In the genomic region with DNA sequence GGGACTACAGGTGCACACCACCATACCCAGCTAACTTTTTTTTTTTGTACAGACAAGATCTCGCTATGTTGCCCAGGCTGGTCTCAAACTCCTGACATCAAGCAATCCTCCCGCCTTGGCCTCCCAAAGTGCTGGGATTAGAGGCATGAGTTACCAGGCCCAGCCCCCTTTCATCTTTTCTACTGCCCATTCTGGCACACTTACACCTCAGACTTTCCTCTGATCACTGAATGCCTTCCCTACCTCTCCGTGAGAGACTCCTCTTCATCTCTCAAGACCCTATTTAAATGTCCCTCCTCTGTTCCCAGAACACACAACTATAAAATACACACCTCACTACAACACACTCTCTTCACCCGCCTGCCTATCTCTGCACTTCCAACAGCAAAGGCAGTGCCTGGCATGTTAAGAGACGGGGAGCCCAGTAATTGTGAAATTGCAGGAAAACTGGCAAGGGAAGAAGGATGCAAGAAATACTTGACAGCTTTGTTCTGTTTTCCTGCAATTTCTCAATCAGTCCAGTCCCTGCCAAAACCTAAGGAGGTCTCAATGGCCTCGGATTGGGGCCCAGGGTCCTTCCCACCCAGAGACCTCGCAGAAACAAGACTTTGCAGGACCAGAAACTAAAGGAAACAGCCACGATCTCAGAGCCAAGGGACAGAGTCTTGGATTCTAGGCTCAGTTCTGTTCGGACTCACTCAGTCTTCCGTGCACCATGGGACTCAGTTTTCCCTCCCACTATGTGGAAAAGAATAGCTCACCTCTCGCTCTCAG, we compare ENCODE assay signal across 8 cellular contexts. TPM values are rescaled to one million over a fixed set of nuclear protein-coding genes. Genes with fewer than 3 reads are reported as not detected.
DNase-seq lines count a peak whose midpoint lies in the region; ATAC-seq and TF ChIP-seq lines count a peak whose summit lies in the region.

No MANE protein-coding gene starts in this region.

- WGBS in heart left ventricle, 4 donors: 44 to 49% (median 47%) methylated on average over 11 of the region's 11 CpGs
- WGBS in mesenchymal stem cell: 38% methylated on average over 11 of the region's 11 CpGs

- H4K8ac ChIP-seq in mesenchymal stem cell (ENCODE audit: low read length): no peak overlapping the region

- no peak overlapping the region for H3K14ac ChIP-seq in mesenchymal stem cell (ENCODE audit: low read length in 2 of 2)

- H4K91ac ChIP-seq in mesenchymal stem cell (ENCODE audit: low read length): no peak overlapping the region

- no peak overlapping the region for H2BK120ac ChIP-seq in mesenchymal stem cell (ENCODE audit: low read depth, low read length)

- ATAC-seq in heart left ventricle: no peak
- no peak for ATAC-seq in GM21515 (IDR thresholded peaks at IDR 0.05; ENCODE audit: unreplicated experiment)

- TF ChIP-seq CTCF in heart left ventricle (IDR thresholded peaks at IDR 0.05) (no peak), astrocyte of the cerebellum (IDR thresholded peaks at IDR 0.05; ENCODE audit: low read depth, low read length, missing control alignments) (no peak)

- peaks cover 0 to 47% (median 24%) of the 10 kb centered on the region in 9 donors for H3K36me3 ChIP-seq in heart left ventricle
- peaks cover 55% of the 10 kb centered on the region in 2 experiments for H3K36me3 ChIP-seq in mesenchymal stem cell (ENCODE audit: control insufficient read depth in 1 of 2, insufficient read depth in 2 of 2, low read depth in 1 of 2, low read length in 2 of 2)

- H3K18ac ChIP-seq in mesenchymal stem cell (ENCODE audit: low read depth in 1 of 2, low read length in 2 of 2): no peak overlapping the region

- H2BK5ac ChIP-seq in mesenchymal stem cell (ENCODE audit: low read depth, low read length, poor library complexity, severe bottlenecking): no peak overlapping the region

- H2BK12ac ChIP-seq in mesenchymal stem cell (ENCODE audit: low read length in 2 of 2): no peak overlapping the region

- in situ Hi-C loops in astrocyte of the cerebellum (cut with HindIII; ENCODE audit: low sequenced_read_pairs): no loop called here

- DNase-seq in heart left ventricle (peak in 3 of 5 donors; percentile 5 to 15 (median 13)), cardiac septum (ENCODE audit: low spot score) (no peak), astrocyte of the cerebellum (ENCODE audit: low read depth) (no peak), mesenchymal stem cell (peak; percentile 41), ureter (ENCODE audit: low spot score) (peak; percentile 39), cerebellar nuclear complex (lab: John Stamatoyannopoulos, UW) (no peak), NCI-H226 (no peak)

- TF ChIP-seq POLR2A in heart left ventricle (IDR thresholded peaks at IDR 0.05): no peak

- H3K9ac ChIP-seq in mesenchymal stem cell (ENCODE audit: low read length): peak overlapping the region; percentile 93

- peak overlapping the region; percentile 96 for H3K4me2 ChIP-seq in mesenchymal stem cell (ENCODE audit: low read length, poor library complexity, severe bottlenecking)

- no peak overlapping the region for H2BK15ac ChIP-seq in mesenchymal stem cell (ENCODE audit: low read depth, poor library complexity, severe bottlenecking)

- H3K4me1 ChIP-seq in heart left ventricle (peaks cover 3 to 32% (median 23%) of the 10 kb centered on the region in 12 donors), mesenchymal stem cell (ENCODE audit: control insufficient read depth, insufficient read depth, low read depth, low read length) (peaks cover 19% of the 10 kb centered on the region)

- no peak overlapping the region for H3K4ac ChIP-seq in mesenchymal stem cell (ENCODE audit: low read depth in 1 of 2, low read length in 2 of 2)

- no peak overlapping the region for H2AK5ac ChIP-seq in mesenchymal stem cell (ENCODE audit: low read length, severe bottlenecking)

- H3K27me3 ChIP-seq in heart left ventricle (no peaks in the 10 kb centered on the region), mesenchymal stem cell (ENCODE audit: control insufficient read depth in 1 of 2, insufficient read depth in 1 of 2, low read length in 2 of 2) (no peaks in the 10 kb centered on the region)

- H3K27ac ChIP-seq in heart left ventricle (peak overlapping the region in 6 of 12 donors; percentile 53 to 78 (median 63)), mesenchymal stem cell (ENCODE audit: low read length, poor library complexity, severe bottlenecking) (no peak overlapping the region)

- H3K9me3 ChIP-seq in heart left ventricle (no peaks in the 10 kb centered on the region), mesenchymal stem cell (ENCODE audit: control insufficient read depth, low read length) (no peaks in the 10 kb centered on the region)

- intact Hi-C loops in heart left ventricle (cut with DNase I) (loop anchor here in 4 of 10 donors (5.0 kb wide), 3 partner anchors 36 to 206 kb away; a partner anchor contains a TSS), cardiac septum (cut with DNase I) (loop anchor here (5.0 kb wide), 2 partner anchors 111 to 201 kb away; no protein-coding TSS in a partner anchor)

- H3K23ac ChIP-seq in mesenchymal stem cell (ENCODE audit: low read length in 2 of 2): peak overlapping the region in 1 of 2 experiments; percentile 78

- no peak overlapping the region for H2AFZ ChIP-seq in mesenchymal stem cell (ENCODE audit: low read depth, low read length)

- H3K79me1 ChIP-seq in mesenchymal stem cell (replicated peaks; ENCODE audit: low read length, poor library complexity, severe bottlenecking): peaks cover 31% of the 10 kb centered on the region

- H3K4me3 ChIP-seq in heart left ventricle (peak overlapping the region; percentile 36 to 93 (median 76)), astrocyte of the cerebellum (ENCODE audit: low read depth, low read length) (peak overlapping the region; percentile 73), mesenchymal stem cell (ENCODE audit: insufficient read depth in 1 of 2, low read depth in 1 of 2, low read length in 2 of 2) (peak overlapping the region; percentile 84 to 94)

RNA-seq across cellular contexts. Expression of a gene that starts 0.9 kb away (rescaled TPM):
- total RNA-seq in heart left ventricle (10 to 100 TPM in 5 of 9 donors, 1 to 10 TPM in 4; 6.1 to 14.7 (median 10.2) TPM), cardiac septum (9.7 TPM), ureter (28.2 TPM)
- polyA plus RNA-seq in heart left ventricle: 10 to 100 TPM; 12.4 to 30.8 TPM
- 9.3 TPM for polyA plus RNA-seq in mesenchymal stem cell (2013, experiment 1 of 2)
- 9.2 TPM for polyA plus RNA-seq in mesenchymal stem cell (2013, experiment 2 of 2)

RNA-seq across cellular contexts. Expression of a gene that starts 1.3 kb away (rescaled TPM):
- total RNA-seq in heart left ventricle (10 to 100 TPM; 11.0 to 37.5 (median 14.5) TPM), cardiac septum (15.2 TPM), ureter (48.5 TPM)
- polyA plus RNA-seq in heart left ventricle: 1 to 10 TPM; 7.0 to 9.1 TPM
- polyA plus RNA-seq in mesenchymal stem cell (2013, experiment 1 of 2): 6.4 TPM
- 6.1 TPM for polyA plus RNA-seq in mesenchymal stem cell (2013, experiment 2 of 2)

RNA-seq across cellular contexts. Expression of a gene that starts 14.3 kb away (rescaled TPM):
- total RNA-seq in heart left ventricle (under 1 TPM in 5 of 9 donors, not detected in 4; 0.13 to 0.27 (median 0.21) TPM), cardiac septum (0.16 TPM), ureter (0.57 TPM)
- polyA plus RNA-seq in heart left ventricle: under 1 TPM; 0.06 to 0.11 TPM
- not detected for polyA plus RNA-seq in mesenchymal stem cell (2013, experiment 1 of 2)
- 0.03 TPM for polyA plus RNA-seq in mesenchymal stem cell (2013, experiment 2 of 2)

RNA-seq across cellular contexts. Expression of a gene that starts 26.4 kb away (rescaled TPM):
- total RNA-seq in heart left ventricle (100 to 1,000 TPM in 2 of 9 donors, 10 to 100 TPM in 7; 55.4 to 149 (median 63.9) TPM), cardiac septum (91.4 TPM), ureter (40.8 TPM)
- 100 to 1,000 TPM in 1 of 2 donors, 10 to 100 TPM in 1; 64.8 to 101 TPM for polyA plus RNA-seq in heart left ventricle
- polyA plus RNA-seq in mesenchymal stem cell (2013, experiment 1 of 2): 32.5 TPM
- 31.0 TPM for polyA plus RNA-seq in mesenchymal stem cell (2013, experiment 2 of 2)

RNA-seq across cellular contexts. Expression of a gene that starts 33.0 kb away (rescaled TPM):
- total RNA-seq in heart left ventricle (10 to 100 TPM in 7 of 9 donors, 1 to 10 TPM in 2; 8.7 to 22.2 (median 12.3) TPM), cardiac septum (13.6 TPM), ureter (55.3 TPM)
- 10 to 100 TPM; 11.5 to 19.8 TPM for polyA plus RNA-seq in heart left ventricle
- 15.5 TPM for polyA plus RNA-seq in mesenchymal stem cell (2013, experiment 1 of 2)
- 15.1 TPM for polyA plus RNA-seq in mesenchymal stem cell (2013, experiment 2 of 2)

Comparison
In these comparisons a context has a peak if more than half of its experiments do, and no peak if none do; other contexts are left out.
1. DNase-seq: peak in heart left ventricle (3 of 5), mesenchymal stem cell (single experiment) and ureter (single experiment); none in cardiac septum (single experiment), astrocyte of the cerebellum (single experiment), cerebellar nuclear complex (0 of 2) and NCI-H226 (single experiment).
2. Peak in every context shown above with its lines, with median percentiles within 50 percentile points of each other: H3K4me3 ChIP-seq.